ENCODE assay signal across 19 cellular contexts in the genomic region with DNA sequence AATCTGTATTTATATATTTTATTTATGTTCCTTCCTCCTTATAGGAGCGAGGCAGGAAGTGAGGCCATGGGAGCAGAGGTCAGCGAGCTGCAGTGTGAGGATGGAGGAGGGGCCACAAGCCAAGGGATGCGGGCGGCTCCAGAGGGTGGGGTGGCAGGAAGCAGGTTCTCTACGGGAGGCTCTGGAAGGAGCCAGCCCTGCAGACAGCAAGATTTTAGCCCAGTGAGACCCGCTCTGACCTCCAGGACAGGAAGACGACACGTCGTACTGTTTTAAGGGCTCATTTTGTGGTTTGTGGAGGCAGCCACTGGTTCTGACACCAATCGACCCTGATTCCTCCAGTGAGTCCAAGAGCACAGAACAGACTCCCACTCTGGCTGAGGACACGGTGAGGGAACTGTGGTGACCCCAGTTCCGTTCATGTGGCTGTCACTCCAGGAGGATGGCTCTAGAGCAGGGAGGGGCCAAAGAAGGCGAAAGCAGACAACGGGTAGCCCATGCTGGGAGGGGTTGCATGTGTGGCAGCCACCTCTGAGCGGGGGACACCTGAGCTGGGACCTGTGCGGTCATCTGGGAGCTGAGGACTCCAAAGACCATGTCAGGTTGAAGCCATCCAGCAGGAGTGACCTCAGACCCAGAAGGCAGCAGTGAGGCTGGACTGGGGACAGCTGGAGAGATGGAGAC.
DNase-seq lines count a peak whose midpoint lies in the region; ATAC-seq and TF ChIP-seq lines count a peak whose summit lies in the region.
"Had no signal": no experiment of that assay in that cellular context is flagged by ENCODE, and none has a peak within 500 bp of the region (broad histone marks: within the 10 kb centered on the region; RNA-seq: fewer than 3 reads in every experiment).

No MANE protein-coding gene starts in this region.

- H3K27ac ChIP-seq in right atrium auricular region, result no peak overlapping the region
- no peak overlapping the region for H3K27ac ChIP-seq in CD4-positive, alpha-beta T cell (ENCODE audit: low read depth, low read length)
- H3K27ac ChIP-seq: 22Rv1, HL-60 had no signal

- peak; percentile 45 for DNase-seq in Right ventricle myocardium inferior (ENCODE audit: missing footprints)
- DNase-seq in right atrium auricular region (ENCODE audit: low spot score), result no peak
- DNase-seq in CD4-positive, alpha-beta T cell, result no peak
- peak; percentile 61 for DNase-seq in chondrocyte (ENCODE audit: low spot score)
- DNase-seq in posterior vena cava (ENCODE audit: low spot score), result peak; percentile 48
- DNase-seq in RPMI8226, result no peak
- no peak for DNase-seq in H7
- DNase-seq: DMS153, DND-41, MV-4-11, NCI-H1105, NCI-H1436 treated with DMSO at 0.1 percent for 48 hours, NCI-H187 treated with DMSO at 0.1 percent for 48 hours, NCI-H510A treated with DMSO at 0.1 percent for 48 hours, NCI-H774 had no signal

- peaks cover 0 to 12% of the 10 kb centered on the region in 2 donors for H3K4me1 ChIP-seq in right atrium auricular region

- H3K27me3 ChIP-seq in right atrium auricular region, result no peaks in the 10 kb centered on the region
- H3K27me3 ChIP-seq in CD4-positive, alpha-beta T cell (ENCODE audit: control insufficient read depth, insufficient read depth, low read length), result no peaks in the 10 kb centered on the region
- H3K27me3 ChIP-seq in H7 (ENCODE audit: control insufficient read depth, insufficient read depth, low read length), result peaks cover 12% of the 10 kb centered on the region

- peak overlapping the region; percentile 36 for H3K27ac Mint-ChIP-seq in CD4-positive, alpha-beta T cell
- H3K27ac Mint-ChIP-seq in chondrocyte (ENCODE audit: unreplicated experiment), result no peak overlapping the region
- H3K27ac Mint-ChIP-seq: B cell had no signal

- TF ChIP-seq CTCF in right atrium auricular region (IDR thresholded peaks at IDR 0.05) (no peak), chondrocyte (IDR thresholded peaks at IDR 0.05) (no peak)
- TF ChIP-seq CTCF in CD4-positive, alpha-beta T cell (IDR thresholded peaks at IDR 0.05), result no peak

- POLR2A ChIA-PET in CD4-positive, alpha-beta T cell (lab: Charles Lee), result interaction anchor here (1.2 kb wide), 1 partner anchor 230 kb away, joined by 3 read pairs; no protein-coding TSS in a partner anchor

- H3K4me3 ChIP-seq in right atrium auricular region (no peak overlapping the region), H7 (ENCODE audit: insufficient read depth, low read depth, low read length) (no peak overlapping the region)
- H3K4me3 ChIP-seq: K562 had no signal

- H3K36me3 ChIP-seq in right atrium auricular region, result no peaks in the 10 kb centered on the region
- no peaks in the 10 kb centered on the region for H3K36me3 ChIP-seq in H7 (replicated peaks; ENCODE audit: control insufficient read depth, insufficient read depth, low read length)

- peaks cover 0 to 30% of the 10 kb centered on the region in 2 donors for H3K9me3 ChIP-seq in right atrium auricular region
- H3K9me3 ChIP-seq in CD4-positive, alpha-beta T cell (ENCODE audit: control insufficient read depth, low read length), result peaks cover 19% of the 10 kb centered on the region

- peaks cover 5% of the 10 kb centered on the region for H3K27me3 Mint-ChIP-seq in CD4-positive, alpha-beta T cell
- peaks cover 2% of the 10 kb centered on the region for H3K27me3 Mint-ChIP-seq in chondrocyte (ENCODE audit: low read depth)

- H3K4me1 Mint-ChIP-seq in CD4-positive, alpha-beta T cell (ENCODE audit: low read depth), result peaks cover 7% of the 10 kb centered on the region
- H3K4me1 Mint-ChIP-seq in chondrocyte (ENCODE audit: low read depth), result peaks cover 9% of the 10 kb centered on the region

- CTCF ChIA-PET in CD4-positive, alpha-beta T cell (lab: Charles Lee), result no interaction called here

- H3K36me3 Mint-ChIP-seq in CD4-positive, alpha-beta T cell (ENCODE audit: low read depth), result peaks cover 3% of the 10 kb centered on the region
- peaks cover 4% of the 10 kb centered on the region for H3K36me3 Mint-ChIP-seq in chondrocyte (ENCODE audit: low read depth)

- no peak overlapping the region for H3K4me3 Mint-ChIP-seq in CD4-positive, alpha-beta T cell
- no peak overlapping the region for H3K4me3 Mint-ChIP-seq in chondrocyte (ENCODE audit: unreplicated experiment)
- H3K4me3 Mint-ChIP-seq: B cell had no signal

- ATAC-seq in Right ventricle myocardium inferior, result no peak
- ATAC-seq in CD4-positive, alpha-beta T cell (ENCODE audit: poor library complexity), result no peak
- ATAC-seq: K562 had no signal

- intact Hi-C loops in Right ventricle myocardium inferior (cut with DNase I) (no loop called here), posterior vena cava (cut with DNase I) (no loop called here)
- intact Hi-C loops in CD4-positive, alpha-beta T cell (cut with DNase I, micrococcal nuclease), result loop anchor here in 1 of 2 experiments (10.0 kb wide), 1 partner anchor 68 kb away; no protein-coding TSS in a partner anchor

- peaks cover 12% of the 10 kb centered on the region for H3K9me3 Mint-ChIP-seq in CD4-positive, alpha-beta T cell
- peaks cover 14% of the 10 kb centered on the region for H3K9me3 Mint-ChIP-seq in chondrocyte (ENCODE audit: low read depth)

Comparison
In these comparisons a context has a peak if more than half of its experiments do, and no peak if none do; other contexts are left out.
1. DNase-seq: peak in Right ventricle myocardium inferior (single experiment), chondrocyte (single experiment) and posterior vena cava (single experiment); none in right atrium auricular region (single experiment), CD4-positive, alpha-beta T cell (0 of 10), RPMI8226 (single experiment) and H7 (single experiment).